8 cellular contexts compared by ENCODE assay signal in genomic region chr1:50969611-50970507, GRCh38. TPM values are rescaled to one million over a fixed set of nuclear protein-coding genes. Genes with fewer than 3 reads are reported as not detected.
A peak's percentile ranks its signal among the peaks of the same experiment; 100 is the strongest.
DNase-seq lines count a peak whose midpoint lies in the region; ATAC-seq and TF ChIP-seq lines count a peak whose summit lies in the region.

CDKN2C (plus strand) TSS chr1:50970245; CDS start chr1:50970369, 124 bp downstream.

- H3K9me3 Mint-ChIP-seq in WTC11, result no peaks in the 10 kb centered on the region

- DNase-seq in BJ (ENCODE audit: low read depth) (peak; percentile 77), NCI-H226 (peak; percentile 94), WTC11 (ENCODE audit: low spot score) (peak; percentile 39), colonic mucosa (peak; percentile 88)
- peak; percentile 49 to 55 for DNase-seq in stimulated activated CD4-positive, alpha-beta T cell treated with anti-CD3 and anti-CD28 coated beads, Interleukin-2, amount 100 ng/mL, for 24 hours

- H3K9me3 ChIP-seq in colonic mucosa, result no peaks in the 10 kb centered on the region

- peaks cover 3% of the 10 kb centered on the region; the same call in 1 of the 2 replicates for H3K36me3 ChIP-seq in BJ (ENCODE audit: control insufficient read depth, insufficient read depth, low read length)
- no peaks in the 10 kb centered on the region for H3K36me3 ChIP-seq in colonic mucosa

- H3K4me3 ChIP-seq in BJ (ENCODE audit: low read depth, low read length) (peak within 1 kb of the TSS; percentile 53), colonic mucosa (peak within 1 kb of the TSS; percentile 79)

- intact Hi-C loops in colonic mucosa (cut with DNase I), result no loop called here

- peak; percentile 23 for TF ChIP-seq CTCF in BJ (IDR thresholded peaks at IDR 0.05; ENCODE audit: insufficient read depth, low read depth, low read length)
- TF ChIP-seq CTCF in WTC11 (IDR thresholded peaks at IDR 0.05), result no peak
- no peak for TF ChIP-seq CTCF in colonic mucosa (IDR thresholded peaks at IDR 0.05)

- H3K36me3 Mint-ChIP-seq in WTC11, result no peaks in the 10 kb centered on the region

- H3K27me3 ChIP-seq in BJ (ENCODE audit: control insufficient read depth, insufficient read depth, low read length) (no peaks in the 10 kb centered on the region), colonic mucosa (no peaks in the 10 kb centered on the region), layer of hippocampus (ENCODE audit: control insufficient read depth, insufficient read depth, low read length) (no peaks in the 10 kb centered on the region)

- peak within 1 kb of the TSS; percentile 69 for H3K4me3 Mint-ChIP-seq in WTC11

- CTCF ChIA-PET in BJ (lab: Yijun Ruan, JAX), result interaction anchor here (0.6 to 1.9 kb wide), 6 partner anchors 9 to 222 kb away, joined by 4 to 11 read pairs (median 6); partner anchors contain the start of gene FAF1
- CTCF ChIA-PET in WTC11 (lab: Charles Lee), result interaction anchor here (1.1 to 2.8 kb wide), 6 partner anchors 9 to 222 kb away, joined by 3 to 14 read pairs (median 6); partner anchors contain the start of gene FAF1

- peaks cover 98% of the 10 kb centered on the region for H3K27me3 Mint-ChIP-seq in WTC11 (ENCODE audit: low read depth)

- H3K27ac ChIP-seq in colonic mucosa (peak within 1 kb of the TSS; percentile 92), layer of hippocampus (ENCODE audit: low read depth, low read length) (peak within 1 kb of the TSS; percentile 72)

- no peaks in the 10 kb centered on the region for H3K4me1 ChIP-seq in colonic mucosa

- ATAC-seq in GM19035 (IDR thresholded peaks at IDR 0.05; ENCODE audit: unreplicated experiment) (peak; percentile 28), HG03342 (IDR thresholded peaks at IDR 0.05; ENCODE audit: unreplicated experiment) (peak; percentile 29), WTC11 (peak; percentile 36)

- peaks cover 18% of the 10 kb centered on the region for H3K4me1 Mint-ChIP-seq in WTC11

- no peak within 1 kb of the TSS for H3K27ac Mint-ChIP-seq in WTC11

- H3K9ac ChIP-seq in colonic mucosa (ENCODE audit: low read depth in 2 of 2, low read length in 2 of 2), result peak within 1 kb of the TSS; percentile 88 to 97

- POLR2A ChIA-PET in BJ (lab: Charles Lee), result no interaction called here
- POLR2A ChIA-PET in WTC11 (lab: Charles Lee), result interaction anchor here (1.2 kb wide), 2 partner anchors 8 to 9 kb away, joined by 3 to 5 read pairs; no protein-coding TSS in a partner anchor

TF ChIP-seq in WTC11, 78 proteins besides CTCF, POLR2A, EP300 and RAD21 (continues in another document):
- TF ChIP-seq AR (CRISPR knock-in tag; IDR thresholded peaks at IDR 0.05) (no peak), KAT7 (CRISPR knock-in tag; IDR thresholded peaks at IDR 0.05; ENCODE audit: borderline replicate concordance) (no peak), ZNF512 (CRISPR knock-in tag; IDR thresholded peaks at IDR 0.05; ENCODE audit: borderline replicate concordance) (no peak), TCF7 (CRISPR knock-in tag; IDR thresholded peaks at IDR 0.05; ENCODE audit: low read depth) (no peak), TP53 (CRISPR knock-in tag; IDR thresholded peaks at IDR 0.05) (no peak), USF2 (CRISPR knock-in tag; IDR thresholded peaks at IDR 0.05) (no peak), HMGA2 (CRISPR knock-in tag; IDR thresholded peaks at IDR 0.05) (no peak), PREB (CRISPR knock-in tag; IDR thresholded peaks at IDR 0.05; ENCODE audit: borderline replicate concordance) (no peak), ATF2 (CRISPR knock-in tag; IDR thresholded peaks at IDR 0.05; ENCODE audit: borderline replicate concordance, low read depth) (no peak), CDX4 (CRISPR knock-in tag; IDR thresholded peaks at IDR 0.05; ENCODE audit: borderline replicate concordance) (no peak), ZBTB43 (CRISPR knock-in tag; IDR thresholded peaks at IDR 0.05) (no peak), ZNF416 (CRISPR knock-in tag; IDR thresholded peaks at IDR 0.05) (no peak), JUN (CRISPR knock-in tag; IDR thresholded peaks at IDR 0.05) (no peak), SP1 (CRISPR knock-in tag; conservative IDR thresholded peaks at IDR 0.05) (no peak)

RNA-seq across cellular contexts. Expression of gene CDKN2C, which starts in this region (rescaled TPM):
- polyA plus RNA-seq in BJ (2011; rRNA removed), result 21.3 and 24.6 TPM in 2 replicates
- 11.6 and 12.5 TPM in 2 replicates for polyA minus RNA-seq in BJ (2011; rRNA and poly(A)+ RNA removed)
- total RNA-seq in WTC11 (2021) (0.11 to 0.14 TPM in 2 of 3 replicates, not detected in the other), colonic mucosa (10 to 100 TPM in 1 of 2 donors, 1 to 10 TPM in 1; 8.1 to 21.4 TPM)

Comparison
In these comparisons a context has a peak if more than half of its experiments do, and no peak if none do; other contexts are left out.
1. Peak in every context shown above with its lines: DNase-seq, ATAC-seq, H3K4me3 ChIP-seq and H3K27ac ChIP-seq.
2. Peak in DNase-seq and ATAC-seq in WTC11; RNA of the gene not detected or under 1 TPM.
3. DNase-seq: peak in every context shown above with its lines; median percentile 94 in NCI-H226; 88 in colonic mucosa; 77 in BJ; 52 in stimulated activated CD4-positive, alpha-beta T cell treated with anti-CD3 and anti-CD28 coated beads, Interleukin-2, amount 100 ng/mL, for 24 hours; 39 in WTC11.